Comparison of ENCODE assay signal across 34 cellular contexts in genomic region chr20:63611646-63612045, GRCh38. TPM values are rescaled to one million over a fixed set of nuclear protein-coding genes. Genes with fewer than 3 reads are reported as not detected.
"Had no signal": no experiment of that assay in that cellular context is flagged by ENCODE, and none has a peak within 500 bp of the region (broad histone marks: within the 10 kb centered on the region; RNA-seq: fewer than 3 reads in every experiment).

No MANE protein-coding gene starts in this region.

- H3K27me3 ChIP-seq: colonic mucosa, dorsolateral prefrontal cortex, gastroesophageal sphincter, pancreas, sigmoid colon, suprapubic skin, tibial nerve had no signal

- H3K4me1 ChIP-seq: colonic mucosa, gastroesophageal sphincter, pancreas, prostate gland, sigmoid colon, tibial nerve had no signal

- H3K4me1 Mint-ChIP-seq: mesothelial cell of epicardium had no signal

- H3K4me3 ChIP-seq: colonic mucosa, dorsolateral prefrontal cortex, gastroesophageal sphincter, pancreas, prostate gland, sigmoid colon, smooth muscle cell, suprapubic skin, tibial nerve had no signal

- H3K4me2 ChIP-seq: smooth muscle cell had no signal

- H3K36me3 ChIP-seq: colonic mucosa, pancreas, prostate gland had no signal

- H3K27me3 Mint-ChIP-seq: activated B cell treated with CpG ODN at 0.5 μM for 24 hours; activated CD8-positive, alpha-beta T cell treated with anti-CD3 and anti-CD28 coated beads for 36 hours; activated naive CD4-positive, alpha-beta T cell treated with anti-CD3 and anti-CD28 coated beads, Interleukin-2, amount 50 U/mL, for 24 hours; activated naive CD8-positive, alpha-beta T cell treated with anti-CD3 and anti-CD28 coated beads, Interleukin-2, amount 50 U/mL, for 24 hours; central memory CD8-positive, alpha-beta T cell; naive thymus-derived CD4-positive, alpha-beta T cell had no signal

- H3K27ac Mint-ChIP-seq: activated B cell treated with CpG ODN at 0.5 μM for 24 hours; activated CD8-positive, alpha-beta T cell treated with anti-CD3 and anti-CD28 coated beads for 36 hours; activated naive CD4-positive, alpha-beta T cell treated with anti-CD3 and anti-CD28 coated beads, Interleukin-2, amount 50 U/mL, for 24 hours; activated naive CD8-positive, alpha-beta T cell treated with anti-CD3 and anti-CD28 coated beads, Interleukin-2, amount 50 U/mL, for 24 hours; activated T-helper 2 cell treated with anti-CD3 and anti-CD28 coated beads, Interferon-gamma antibody, Interleukin-2, Interleukin-4, amounts not matched to agents 10 μg/mL and 5 μg/mL and 100 μg/mL, durations not matched to agents 14 hours and 24 hours and 36 hours; mesothelial cell of epicardium; T-helper 2 cell treated with Interferon-gamma antibody and Interleukin-4, amounts not matched to agents 5 μg/mL and 100 μg/mL, for 36 hours had no signal

- H3K9me3 Mint-ChIP-seq: activated B cell treated with CpG ODN at 0.5 μM for 24 hours; activated CD8-positive, alpha-beta T cell treated with anti-CD3 and anti-CD28 coated beads for 36 hours; activated naive CD4-positive, alpha-beta T cell treated with anti-CD3 and anti-CD28 coated beads, Interleukin-2, amount 50 U/mL, for 24 hours; activated naive CD8-positive, alpha-beta T cell treated with anti-CD3 and anti-CD28 coated beads, Interleukin-2, amount 50 U/mL, for 24 hours; activated T-cell treated with anti-CD3 and anti-CD28 coated beads, Interleukin-2, amount 50 U/mL, for 4 hours; activated T-helper 2 cell treated with anti-CD3 and anti-CD28 coated beads, Interferon-gamma antibody, Interleukin-2, Interleukin-4, amounts not matched to agents 10 μg/mL and 5 μg/mL and 100 μg/mL, durations not matched to agents 14 hours and 24 hours and 36 hours; central memory CD8-positive, alpha-beta T cell; mesothelial cell of epicardium; T-helper 2 cell treated with Interferon-gamma antibody and Interleukin-4, amounts not matched to agents 5 μg/mL and 100 μg/mL, for 36 hours had no signal

- DNase-seq: activated B cell treated with CpG ODN at 0.5 μM for 24 hours; activated CD4-positive, alpha-beta T cell treated with anti-CD3 and anti-CD28 coated beads, Interleukin-2, amount 50 U/mL, for 1 hour; activated CD8-positive, alpha-beta T cell treated with anti-CD3 and anti-CD28 coated beads for 36 hours; activated naive CD8-positive, alpha-beta T cell treated with anti-CD3 and anti-CD28 coated beads, Interleukin-2, amount 50 U/mL, for 24 hours; activated T-cell treated with anti-CD3 and anti-CD28 coated beads, Interleukin-2, amount 50 U/mL, for 4 hours; anterior cingulate cortex; colonic mucosa; dorsolateral prefrontal cortex; effector memory CD4-positive, alpha-beta T cell; erythroblast; head of caudate nucleus; hippocampal formation; left colon; mammary epithelial cell; naive thymus-derived CD4-positive, alpha-beta T cell; nucleus accumbens; retina; sigmoid colon; stimulated activated CD4-positive, alpha-beta T cell treated with anti-CD3 and anti-CD28 coated beads, Interleukin-15, amount 100 ng/mL, for 24 hours; stimulated activated CD4-positive, alpha-beta T cell treated with anti-CD3 and anti-CD28 coated beads, Interleukin-2, amount 100 ng/mL, for 24 hours; stimulated activated naive CD4-positive, alpha-beta T cell; T-helper 1 cell had no signal

- H3K27ac ChIP-seq: colonic mucosa, dorsolateral prefrontal cortex, gastroesophageal sphincter, pancreas, prostate gland, sigmoid colon, suprapubic skin, tibial nerve had no signal

- H3K4me3 Mint-ChIP-seq: activated B cell treated with CpG ODN at 0.5 μM for 24 hours; activated CD8-positive, alpha-beta T cell treated with anti-CD3 and anti-CD28 coated beads for 36 hours; activated naive CD4-positive, alpha-beta T cell treated with anti-CD3 and anti-CD28 coated beads, Interleukin-2, amount 50 U/mL, for 24 hours; activated naive CD8-positive, alpha-beta T cell treated with anti-CD3 and anti-CD28 coated beads, Interleukin-2, amount 50 U/mL, for 24 hours; activated T-cell treated with anti-CD3 and anti-CD28 coated beads, Interleukin-2, amount 50 U/mL, for 4 hours; central memory CD8-positive, alpha-beta T cell; mesothelial cell of epicardium; naive thymus-derived CD4-positive, alpha-beta T cell; T-helper 2 cell treated with Interferon-gamma antibody and Interleukin-4, amounts not matched to agents 5 μg/mL and 100 μg/mL, for 36 hours had no signal

- H3K9me3 ChIP-seq: colonic mucosa, gastroesophageal sphincter, pancreas, prostate gland, sigmoid colon, suprapubic skin, tibial nerve had no signal

RNA-seq across cellular contexts. Expression of gene STMN3, which starts 41.6 kb away (rescaled TPM):
- total RNA-seq: bronchial epithelial cell had no signal
